Comparison of ENCODE assay signal across 1 cellular context in the genomic region with DNA sequence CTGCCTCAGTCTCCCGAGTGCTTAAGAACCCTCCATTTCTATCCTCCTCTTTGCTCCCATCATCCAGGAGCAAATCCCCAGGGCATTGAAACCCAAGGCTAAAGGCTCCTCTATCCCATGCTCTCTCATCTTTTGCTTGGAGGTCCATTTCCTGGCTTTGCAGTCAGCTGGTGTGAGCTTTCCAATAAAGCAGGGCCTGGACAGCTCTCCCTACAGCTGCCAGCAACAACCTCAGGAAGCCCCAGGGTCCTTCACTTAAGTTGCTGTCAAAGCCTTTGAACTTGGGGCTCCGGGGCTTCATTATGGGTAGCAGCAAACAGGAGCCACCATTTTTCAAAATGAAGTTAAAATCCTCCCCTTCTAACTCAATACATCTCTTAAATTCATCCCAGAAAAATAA.
TF ChIP-seq lines count a peak whose summit lies in the region.

No MANE protein-coding gene starts in this region.

TF ChIP-seq in GM23338, 12 proteins besides CTCF, POLR2A, EP300 and RAD21 (continued from another document):
- TF ChIP-seq, protein P1, sequence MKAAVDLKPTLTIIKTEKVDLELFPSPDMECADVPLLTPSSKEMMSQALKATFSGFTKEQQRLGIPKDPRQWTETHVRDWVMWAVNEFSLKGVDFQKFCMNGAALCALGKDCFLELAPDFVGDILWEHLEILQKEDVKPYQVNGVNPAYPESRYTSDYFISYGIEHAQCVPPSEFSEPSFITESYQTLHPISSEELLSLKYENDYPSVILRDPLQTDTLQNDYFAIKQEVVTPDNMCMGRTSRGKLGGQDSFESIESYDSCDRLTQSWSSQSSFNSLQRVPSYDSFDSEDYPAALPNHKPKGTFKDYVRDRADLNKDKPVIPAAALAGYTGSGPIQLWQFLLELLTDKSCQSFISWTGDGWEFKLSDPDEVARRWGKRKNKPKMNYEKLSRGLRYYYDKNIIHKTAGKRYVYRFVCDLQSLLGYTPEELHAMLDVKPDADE (IDR thresholded peaks at IDR 0.05) = no peak
TF ChIP-seq in GM23338: peak in this region for 0.
